22 cellular contexts compared by ENCODE assay signal in genomic region chrX:122835886-122836285, GRCh38.
"Had no signal": no experiment of that assay in that cellular context is flagged by ENCODE, and none has a peak within 500 bp of the region (broad histone marks: within the 10 kb centered on the region; RNA-seq: fewer than 3 reads in every experiment).

No MANE protein-coding gene starts in this region.

- H2AFZ ChIP-seq: parathyroid adenoma had no signal

- H3K4me1 Mint-ChIP-seq: nephron progenitor cell; stimulated activated memory B cell treated with anti-CD40 and anti-IgM and Interleukin-4, amounts not matched to agents 10 μg/mL and 1 μg/mL and 100 μg/mL, for 72 hours had no signal

- H3K4me3 ChIP-seq: esophagus squamous epithelium, heart left ventricle, prostate gland, right lobe of liver, spleen, tibial artery, upper lobe of left lung, uterus had no signal

- FAIRE-seq: frontal cortex had no signal

- H3K4me3 Mint-ChIP-seq: naive thymus-derived CD4-positive, alpha-beta T cell; nephron progenitor cell; stimulated activated memory B cell treated with anti-CD40 and anti-IgM and Interleukin-4, amounts not matched to agents 10 μg/mL and 1 μg/mL and 100 μg/mL, for 72 hours; stimulated activated naive CD8-positive, alpha-beta T cell treated with anti-CD3 and anti-CD28 coated beads, Interleukin-15, Interleukin-2, amounts not matched to agents 100 ng/mL and 50 ng/mL, for 24 hours had no signal

- H3K9ac ChIP-seq: parathyroid adenoma had no signal

- H3K27ac Mint-ChIP-seq: naive thymus-derived CD4-positive, alpha-beta T cell; nephron progenitor cell; stimulated activated memory B cell treated with anti-CD40 and anti-IgM and Interleukin-4, amounts not matched to agents 10 μg/mL and 1 μg/mL and 100 μg/mL, for 72 hours; stimulated activated naive CD8-positive, alpha-beta T cell treated with anti-CD3 and anti-CD28 coated beads, Interleukin-15, Interleukin-2, amounts not matched to agents 100 ng/mL and 50 ng/mL, for 24 hours had no signal

- H3K9me3 Mint-ChIP-seq: stimulated activated memory B cell treated with anti-CD40 and anti-IgM and Interleukin-4, amounts not matched to agents 10 μg/mL and 1 μg/mL and 100 μg/mL, for 72 hours; stimulated activated naive CD8-positive, alpha-beta T cell treated with anti-CD3 and anti-CD28 coated beads, Interleukin-15, Interleukin-2, amounts not matched to agents 100 ng/mL and 50 ng/mL, for 24 hours had no signal

- DNase-seq: dermis blood vessel endothelial cell; esophagus squamous epithelium; heart left ventricle; hippocampal formation; islet precursor cell; mammary epithelial cell; naive thymus-derived CD4-positive, alpha-beta T cell; nephron progenitor cell; right lobe of liver; spleen; stimulated activated CD4-positive, alpha-beta T cell treated with anti-CD3 and anti-CD28 coated beads, Interleukin-15, amount 100 ng/mL, for 24 hours; stimulated activated CD4-positive, alpha-beta T cell treated with anti-CD3 and anti-CD28 coated beads, Interleukin-1b, Interleukin-23, amount 100 ng/mL, for 48 hours; stimulated activated CD4-positive, alpha-beta T cell treated with anti-CD3 and anti-CD28 coated beads, Interleukin-4, amount 100 ng/mL, for 24 hours; tibial artery; upper lobe of left lung; uterus had no signal

- H3K9me3 ChIP-seq: esophagus squamous epithelium, prostate gland, right lobe of liver, tibial artery, upper lobe of left lung, uterus had no signal

- H3K27me3 ChIP-seq: esophagus squamous epithelium, heart left ventricle, right lobe of liver, spleen, tibial artery, upper lobe of left lung, uterus had no signal

- H3K27me3 Mint-ChIP-seq: naive thymus-derived CD4-positive, alpha-beta T cell; stimulated activated memory B cell treated with anti-CD40 and anti-IgM and Interleukin-4, amounts not matched to agents 10 μg/mL and 1 μg/mL and 100 μg/mL, for 72 hours; stimulated activated naive CD8-positive, alpha-beta T cell treated with anti-CD3 and anti-CD28 coated beads, Interleukin-15, Interleukin-2, amounts not matched to agents 100 ng/mL and 50 ng/mL, for 24 hours had no signal

- H3K79me2 ChIP-seq: parathyroid adenoma had no signal

- H3K36me3 ChIP-seq: esophagus squamous epithelium, heart left ventricle, prostate gland, right lobe of liver, spleen, tibial artery, upper lobe of left lung, uterus had no signal

- H3K27ac ChIP-seq: esophagus squamous epithelium, heart left ventricle, parathyroid adenoma, prostate gland, right lobe of liver, spleen, tibial artery, upper lobe of left lung, uterus had no signal

- ATAC-seq: left lobe of liver; naive thymus-derived CD4-positive, alpha-beta T cell; right lobe of liver; stimulated activated memory B cell treated with anti-CD40 and anti-IgM and Interleukin-4, amounts not matched to agents 10 μg/mL and 1 μg/mL and 100 μg/mL, for 72 hours had no signal

- H3K36me3 Mint-ChIP-seq: naive thymus-derived CD4-positive, alpha-beta T cell; stimulated activated memory B cell treated with anti-CD40 and anti-IgM and Interleukin-4, amounts not matched to agents 10 μg/mL and 1 μg/mL and 100 μg/mL, for 72 hours had no signal

- H3K4me1 ChIP-seq: esophagus squamous epithelium, heart left ventricle, parathyroid adenoma, prostate gland, right lobe of liver, spleen, tibial artery, upper lobe of left lung, uterus had no signal
